11 cellular contexts compared by ENCODE assay signal in genomic region chr6:132130530-132131298, GRCh38.
A peak's percentile ranks its signal among the peaks of the same experiment; 100 is the strongest.
DNase-seq lines count a peak whose midpoint lies in the region; ATAC-seq lines count a peak whose summit lies in the region.
"Had no signal": no experiment of that assay in that cellular context is flagged by ENCODE, and none has a peak within 500 bp of the region (broad histone marks: within the 10 kb centered on the region; RNA-seq: fewer than 3 reads in every experiment).

No MANE protein-coding gene starts in this region.

- H3K4me1 ChIP-seq in esophagus (ENCODE audit: control insufficient read depth in 2 of 2, insufficient read depth in 2 of 2, low read length in 1 of 2) (no peaks in the 10 kb centered on the region), aorta (ENCODE audit: control insufficient read depth in 1 of 2, insufficient read depth in 2 of 2, low read length in 2 of 2) (peaks cover 0 to 9% of the 10 kb centered on the region in 2 donors)

- H3K9me3 ChIP-seq in esophagus (ENCODE audit: control insufficient read depth in 2 of 2, insufficient read depth in 1 of 2, low read depth in 1 of 2, low read length in 1 of 2) (no peaks in the 10 kb centered on the region), aorta (ENCODE audit: control insufficient read depth, low read length) (no peaks in the 10 kb centered on the region)

- 53 to 56% methylated on average over 11 of the region's 11 CpGs for WGBS in esophagus, 2 donors
- WGBS in aorta, 2 donors: 2 to 4% methylated on average over 11 of the region's 11 CpGs

- intact Hi-C loops in aorta (cut with DNase I): loop anchor here (2.0 to 5.0 kb wide), 4 partner anchors 43 to 176 kb away; no protein-coding TSS in a partner anchor

- H3K36me3 ChIP-seq in esophagus (ENCODE audit: control insufficient read depth in 2 of 2, insufficient read depth in 2 of 2, low read length in 1 of 2): no peaks in the 10 kb centered on the region
- no peaks in the 10 kb centered on the region for H3K36me3 ChIP-seq in aorta (ENCODE audit: control insufficient read depth in 1 of 2, insufficient read depth in 2 of 2, low read length in 1 of 2)

- DNase-seq in DMS 273 (lab: John Stamatoyannopoulos, UW; ENCODE audit: unreplicated experiment) (peak; percentile 48), DMS 273 treated with DMSO at 0.1 percent for 48 hours (lab: John Stamatoyannopoulos, UW) (no peak), myocyte (ENCODE audit: low read depth) (peak; percentile 85), aorta (peak; percentile 84 to 87), GM19240 (ENCODE audit: insufficient read length, low spot score) (no peak)
- DNase-seq in stimulated activated CD8-positive, alpha-beta memory T cell treated with anti-CD3 and anti-CD28 coated beads, Interleukin-4, amount 100 ng/mL, for 48 hours: no peak
- DNase-seq: activated naive CD4-positive, alpha-beta T cell; NCI-H748 treated with DMSO at 0.1 percent for 48 hours had no signal

- ATAC-seq in aorta (ENCODE audit: low FRiP score): peak; percentile 86
- no peak for ATAC-seq in GM18858 (IDR thresholded peaks at IDR 0.05; ENCODE audit: unreplicated experiment)

- peak overlapping the region; percentile 57 to 74 for H3K27ac ChIP-seq in esophagus (ENCODE audit: low read depth in 2 of 2, low read length in 1 of 2)
- peak overlapping the region; percentile 84 to 95 for H3K27ac ChIP-seq in aorta (ENCODE audit: low read depth in 1 of 2, low read length in 2 of 2)
- H3K27ac ChIP-seq: 22Rv1 had no signal

- H3K4me3 ChIP-seq in esophagus (ENCODE audit: low read depth in 1 of 2, low read length in 2 of 2): no peak overlapping the region
- no peak overlapping the region for H3K4me3 ChIP-seq in aorta (ENCODE audit: low read length in 2 of 2)

- no peaks in the 10 kb centered on the region for H3K27me3 ChIP-seq in esophagus (ENCODE audit: control insufficient read depth in 1 of 2, insufficient read depth in 2 of 2, low read length in 2 of 2)
- H3K27me3 ChIP-seq in aorta (ENCODE audit: control insufficient read depth in 1 of 2, insufficient read depth in 2 of 2, low read length in 1 of 2): no peaks in the 10 kb centered on the region

Comparison
In these comparisons a context has a peak if more than half of its experiments do, and no peak if none do; other contexts are left out.
1. DNase-seq: peak in DMS 273 (single experiment), myocyte (single experiment) and aorta (2 of 2); none in DMS 273 treated with DMSO at 0.1 percent for 48 hours (single experiment), stimulated activated CD8-positive, alpha-beta memory T cell treated with anti-CD3 and anti-CD28 coated beads, Interleukin-4, amount 100 ng/mL, for 48 hours (single experiment) and GM19240 (single experiment).